In genomic region chr4:59553063-59553738, GRCh38 we compare ENCODE assay signal across 8 cellular contexts.
A peak's percentile ranks its signal among the peaks of the same experiment; 100 is the strongest.
DNase-seq lines count a peak whose midpoint lies in the region; ATAC-seq, FAIRE-seq and TF ChIP-seq lines count a peak whose summit lies in the region.
"Had no signal": no experiment of that assay in that cellular context is flagged by ENCODE, and none has a peak within 500 bp of the region (broad histone marks: within the 10 kb centered on the region; RNA-seq: fewer than 3 reads in every experiment).

No MANE protein-coding gene starts in this region.

- POLR2A ChIA-PET in HepG2 (lab: Yijun Ruan, JAX) = no interaction called here
- POLR2A ChIA-PET in CD4-positive, alpha-beta memory T cell (lab: Charles Lee; ENCODE audit: partially characterized antibody) = no interaction called here

- H3K4me1 ChIP-seq in HepG2 (ENCODE audit: insufficient read depth, low read length) (no peaks in the 10 kb centered on the region), Karpas-422 (ENCODE audit: low read length) (no peaks in the 10 kb centered on the region)
- H3K4me1 ChIP-seq in CD4-positive, alpha-beta memory T cell (ENCODE audit: insufficient read depth, low read length) = no peaks in the 10 kb centered on the region

- H3K4me1 Mint-ChIP-seq in CD4-positive, alpha-beta memory T cell = no peaks in the 10 kb centered on the region

- in situ Hi-C loops in SK-MEL-5 (cut with HindIII; ENCODE audit: low pct_unique_long_range_greater_than_20kb, low sequenced_read_pairs) (no loop called here), HepG2 (cut with HindIII; ENCODE audit: extremely low pct_ligation_motif_present, low pct_unique_long_range_greater_than_20kb) (no loop called here)

- no peak overlapping the region for H3K27ac ChIP-seq in HepG2 (ENCODE audit: extremely low read length, insufficient read depth, low read length)
- no peak overlapping the region for H3K27ac ChIP-seq in CD4-positive, alpha-beta memory T cell (ENCODE audit: low read depth, low read length)
- H3K27ac ChIP-seq in Karpas-422 (ENCODE audit: low read length) = no peak overlapping the region
- H3K27ac ChIP-seq: VCaP had no signal

- DNase-seq in SK-MEL-5 (ENCODE audit: low read depth, low spot score) = peak; percentile 22
- no peak for DNase-seq in HepG2 (ENCODE audit: low spot score)
- DNase-seq in NCI-H1417 treated with DMSO at 0.1 percent for 48 hours (lab: John Stamatoyannopoulos, UW) = no peak
- DNase-seq in CD4-positive, alpha-beta memory T cell = no peak
- DNase-seq in Karpas-422 = no peak

- H3K4me3 ChIP-seq in HepG2 (replicated peaks in 1 of 3; ENCODE audit: insufficient read depth in 1 of 3, low read depth in 2 of 3, low read length in 3 of 3) (no peak overlapping the region), Karpas-422 (ENCODE audit: low read length) (no peak overlapping the region)
- no peak overlapping the region for H3K4me3 ChIP-seq in CD4-positive, alpha-beta memory T cell (ENCODE audit: low read length in 2 of 2)

- H3K27me3 ChIP-seq in HepG2 (ENCODE audit: control insufficient read depth in 1 of 2, insufficient read depth in 2 of 2, low read length in 2 of 2) (no peaks in the 10 kb centered on the region), Karpas-422 (ENCODE audit: low read length) (no peaks in the 10 kb centered on the region)
- H3K27me3 ChIP-seq in CD4-positive, alpha-beta memory T cell (ENCODE audit: insufficient read depth, low read length) = no peaks in the 10 kb centered on the region

- 0 out of 2 replicates have a peak overlapping the region, but pooled peaks have one; percentile 7 for H3K4me2 ChIP-seq in HepG2 (ENCODE audit: low read depth, low read length)
- H3K4me2 ChIP-seq in Karpas-422 (ENCODE audit: low read depth, low read length, poor library complexity, severe bottlenecking) = no peak overlapping the region

- H2AFZ ChIP-seq in HepG2 (ENCODE audit: low read length) (no peak overlapping the region), Karpas-422 (ENCODE audit: low read length) (no peak overlapping the region)

- H3K9me3 ChIP-seq in HepG2 (ENCODE audit: low read length) (no peaks in the 10 kb centered on the region), Karpas-422 (ENCODE audit: low read length) (peaks cover 11% of the 10 kb centered on the region; the same call in 1 of the 2 replicates)
- H3K9me3 ChIP-seq in CD4-positive, alpha-beta memory T cell (ENCODE audit: control insufficient read depth in 1 of 2, low read length in 2 of 2) = no peaks in the 10 kb centered on the region

- H3K36me3 ChIP-seq in HepG2 (replicated peaks in 1 of 2; ENCODE audit: control insufficient read depth in 1 of 2, insufficient read depth in 2 of 2, low read length in 2 of 2) (no peaks in the 10 kb centered on the region), Karpas-422 (ENCODE audit: insufficient read depth, low read length) (no peaks in the 10 kb centered on the region)
- H3K36me3 ChIP-seq in CD4-positive, alpha-beta memory T cell (ENCODE audit: insufficient read depth, low read length) = no peaks in the 10 kb centered on the region

- peak; percentile 96 for ATAC-seq in GM19035 (IDR thresholded peaks at IDR 0.05; ENCODE audit: unreplicated experiment)
- peak; percentile 94 for ATAC-seq in HG03066 (IDR thresholded peaks at IDR 0.05; ENCODE audit: low read depth, unreplicated experiment)
- ATAC-seq in HepG2 = peak; percentile 49; the same call in 2 of the 3 replicates

- BruUV-seq in HepG2 (replicated peaks; lab: Mats Ljungman, UMichigan) = no TSS peak

- no peak overlapping the region for H3K9ac ChIP-seq in HepG2 (ENCODE audit: insufficient read depth, low read depth, low read length)
- no peak overlapping the region for H3K9ac ChIP-seq in Karpas-422 (ENCODE audit: low read length)

- intact Hi-C loops in HepG2 (cut with micrococcal nuclease; ENCODE audit: unreplicated experiment) = no loop called here
- intact Hi-C loops in CD4-positive, alpha-beta memory T cell (cut with micrococcal nuclease) = no loop called here

- 25% methylated on average over 2 of the region's 2 CpGs for WGBS in HepG2 (ENCODE audit: low lambda C conversion rate)

- no peaks in the 10 kb centered on the region for H4K20me1 ChIP-seq in HepG2 (ENCODE audit: insufficient read depth, low read length)
- H4K20me1 ChIP-seq in Karpas-422 (ENCODE audit: insufficient read depth, low read depth, low read length) = no peaks in the 10 kb centered on the region

- no peak for FAIRE-seq in HepG2 (lab: Jason Lieb, UNC)

- TF ChIP-seq EP300 in HepG2 (IDR thresholded peaks at IDR 0.05; ENCODE audit: low read depth in 2 of 2, low read length in 2 of 2) = no peak
- TF ChIP-seq EP300 in HepG2 (CRISPR knock-in tag; IDR thresholded peaks at IDR 0.05; ENCODE audit: borderline replicate concordance) = no peak

- no peak overlapping the region for H3K4me3 Mint-ChIP-seq in CD4-positive, alpha-beta memory T cell

- H3K79me2 ChIP-seq in HepG2 (ENCODE audit: insufficient read depth, low read length) (no peaks in the 10 kb centered on the region), Karpas-422 (ENCODE audit: low read length) (no peaks in the 10 kb centered on the region)

- no peak for TF ChIP-seq CTCF in HepG2 (CRISPR knock-in tag; IDR thresholded peaks at IDR 0.05)

- no peak for TF ChIP-seq RAD21 in HepG2 (CRISPR knock-in tag; IDR thresholded peaks at IDR 0.05)

- no peaks in the 10 kb centered on the region for H3K9me2 ChIP-seq in Karpas-422 (replicated peaks; ENCODE audit: insufficient read depth, low read length)

- CTCF ChIA-PET in HepG2 (lab: Yijun Ruan, JAX; ENCODE audit: low intra/inter-chr PET ratio, low total read pairs) = no interaction called here
- CTCF ChIA-PET in CD4-positive, alpha-beta memory T cell (lab: Charles Lee; ENCODE audit: partially characterized antibody) = no interaction called here

- no peaks in the 10 kb centered on the region for H3K27me3 Mint-ChIP-seq in CD4-positive, alpha-beta memory T cell

- no peak overlapping the region for H3K27ac Mint-ChIP-seq in CD4-positive, alpha-beta memory T cell

- TF ChIP-seq POLR2A in HepG2 (IDR thresholded peaks at IDR 0.05; ENCODE audit: insufficient read depth in 1 of 2, low read depth in 2 of 2, low read length in 2 of 2) = no peak

- no peaks in the 10 kb centered on the region for H3K36me3 Mint-ChIP-seq in CD4-positive, alpha-beta memory T cell

- H3K9me3 Mint-ChIP-seq in CD4-positive, alpha-beta memory T cell = peaks cover 2 to 26% (median 8%) of the 10 kb centered on the region in 8 donors

TF ChIP-seq in HepG2, 621 proteins besides CTCF, POLR2A, EP300 and RAD21:
- TF ChIP-seq TBX3 (IDR thresholded peaks at IDR 0.05; ENCODE audit: borderline replicate concordance) = no peak
